In the genomic region with DNA sequence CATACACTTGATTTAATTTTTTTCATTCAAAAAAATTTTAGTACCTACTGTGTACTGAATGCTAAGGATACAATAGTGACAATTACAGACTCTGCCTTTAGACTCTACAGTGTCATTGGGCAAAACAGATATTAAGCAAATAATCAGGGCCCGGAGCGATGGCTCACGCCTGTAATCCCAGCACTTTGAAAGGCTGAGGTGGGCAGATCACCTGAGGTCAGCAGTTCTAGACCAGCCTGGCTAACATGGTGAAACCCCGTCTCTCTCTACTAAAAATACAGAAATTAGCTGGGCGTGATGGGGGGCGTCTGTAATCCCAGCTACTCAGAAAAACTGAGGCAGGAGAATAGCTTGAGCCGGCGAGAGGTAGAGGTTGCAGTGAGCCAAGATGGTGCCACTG, we compare ENCODE assay signal across 10 cellular contexts. TPM values are rescaled to one million over a fixed set of nuclear protein-coding genes. Genes with fewer than 3 reads are reported as not detected.
A peak's percentile ranks its signal among the peaks of the same experiment; 100 is the strongest.
DNase-seq lines count a peak whose midpoint lies in the region; ATAC-seq and TF ChIP-seq lines count a peak whose summit lies in the region.
"Had no signal": no experiment of that assay in that cellular context is flagged by ENCODE, and none has a peak within 500 bp of the region (broad histone marks: within the 10 kb centered on the region; RNA-seq: fewer than 3 reads in every experiment).

No MANE protein-coding gene starts in this region.

- H2AFZ ChIP-seq in Loucy (ENCODE audit: low read length): no peak overlapping the region

- POLR2A ChIA-PET in BJ (lab: Charles Lee): no interaction called here
- POLR2A ChIA-PET in naive thymus-derived CD8-positive, alpha-beta T cell (lab: Charles Lee): interaction anchor here (5.0 kb wide), 1 partner anchor 15 kb away, joined by 108 read pairs; a partner anchor contains a TSS

- no peak for DNase-seq in BJ (ENCODE audit: low read depth)
- DNase-seq in choroid plexus epithelial cell (ENCODE audit: low read depth): no peak
- DNase-seq in naive thymus-derived CD8-positive, alpha-beta T cell: no peak
- DNase-seq in A172 (ENCODE audit: low spot score): no peak
- DNase-seq: activated CD4-positive, alpha-beta T cell treated with anti-CD3 and anti-CD28 coated beads, Interleukin-2, amount 50 U/mL, for 1 hour; stimulated activated naive B cell treated with anti-CD40 and anti-IgM and Interleukin-4, amounts not matched to agents 10 μg/mL and 1 μg/mL and 100 μg/mL, for 72 hours had no signal

- peak overlapping the region in 3 of 10 donors; percentile 8 to 78 (median 44) for H3K27ac Mint-ChIP-seq in naive thymus-derived CD8-positive, alpha-beta T cell

- H3K27me3 Mint-ChIP-seq in naive thymus-derived CD8-positive, alpha-beta T cell: peaks cover 0 to 6% (median 0%) of the 10 kb centered on the region in 5 donors
- H3K27me3 Mint-ChIP-seq: stimulated activated naive B cell treated with anti-CD40 and anti-IgM and Interleukin-4, amounts not matched to agents 10 μg/mL and 1 μg/mL and 100 μg/mL, for 72 hours had no signal

- H3K36me3 Mint-ChIP-seq in naive thymus-derived CD8-positive, alpha-beta T cell: no peaks in the 10 kb centered on the region

- peaks cover 41% of the 10 kb centered on the region for H3K79me2 ChIP-seq in Loucy (ENCODE audit: insufficient read depth, low read length)

- TF ChIP-seq CTCF in BJ (IDR thresholded peaks at IDR 0.05; ENCODE audit: insufficient read depth, low read depth, low read length) (no peak), Loucy (conservative IDR thresholded peaks at IDR 0.05; ENCODE audit: low read length) (no peak), choroid plexus epithelial cell (conservative IDR thresholded peaks at IDR 0.05; ENCODE audit: low read depth, low read length) (no peak)

- H3K9me2 ChIP-seq in Loucy (replicated peaks; ENCODE audit: low read depth, low read length): no peaks in the 10 kb centered on the region

- H4K20me1 ChIP-seq in Loucy (ENCODE audit: insufficient read depth, low read length, poor library complexity, severe bottlenecking): peaks cover 12% of the 10 kb centered on the region

- no peaks in the 10 kb centered on the region for H3K27me3 ChIP-seq in BJ (ENCODE audit: control insufficient read depth, insufficient read depth, low read length)
- no peaks in the 10 kb centered on the region for H3K27me3 ChIP-seq in Loucy (ENCODE audit: insufficient read depth, low read length, poor library complexity, severe bottlenecking)

- H3K4me1 Mint-ChIP-seq in naive thymus-derived CD8-positive, alpha-beta T cell: peaks cover 19 to 39% (median 30%) of the 10 kb centered on the region in 4 donors

- H3K36me3 ChIP-seq in BJ (ENCODE audit: control insufficient read depth, insufficient read depth, low read length) (no peaks in the 10 kb centered on the region), Loucy (ENCODE audit: insufficient read depth, low read length) (no peaks in the 10 kb centered on the region)

- CTCF ChIA-PET in BJ (lab: Yijun Ruan, JAX): interaction anchor here (1.1 kb wide), 1 partner anchor 142 kb away, joined by 4 read pairs; no protein-coding TSS in a partner anchor

- peak overlapping the region; percentile 90 for H3K9ac ChIP-seq in Loucy (ENCODE audit: low read depth, low read length, poor library complexity, severe bottlenecking)

- no peaks in the 10 kb centered on the region for H3K9me3 ChIP-seq in Loucy (ENCODE audit: insufficient read depth, low read depth, low read length)

- H3K9me3 Mint-ChIP-seq in naive thymus-derived CD8-positive, alpha-beta T cell: no peaks in the 10 kb centered on the region
- H3K9me3 Mint-ChIP-seq: stimulated activated naive B cell treated with anti-CD40 and anti-IgM and Interleukin-4, amounts not matched to agents 10 μg/mL and 1 μg/mL and 100 μg/mL, for 72 hours had no signal

- H3K4me3 Mint-ChIP-seq in naive thymus-derived CD8-positive, alpha-beta T cell: peak overlapping the region in 8 of 10 donors; percentile 4 to 87 (median 38)

- no peak for ATAC-seq in naive thymus-derived CD8-positive, alpha-beta T cell
- ATAC-seq in GM18520 (IDR thresholded peaks at IDR 0.05; ENCODE audit: unreplicated experiment) (no peak), GM19035 (IDR thresholded peaks at IDR 0.05; ENCODE audit: unreplicated experiment) (no peak), HG02763 (IDR thresholded peaks at IDR 0.05; ENCODE audit: unreplicated experiment) (no peak)
- ATAC-seq: stimulated activated naive B cell treated with anti-CD40 and anti-IgM and Interleukin-4, amounts not matched to agents 10 μg/mL and 1 μg/mL and 100 μg/mL, for 72 hours had no signal

- peak overlapping the region; percentile 87 for H3K4me3 ChIP-seq in BJ (ENCODE audit: low read depth, low read length)
- H3K4me3 ChIP-seq in Loucy (ENCODE audit: low read length, poor library complexity, severe bottlenecking): peak overlapping the region; percentile 89
- peak overlapping the region; percentile 82 for H3K4me3 ChIP-seq in choroid plexus epithelial cell (ENCODE audit: low read depth, low read length)

- peak overlapping the region; percentile 76 for H3K4me2 ChIP-seq in Loucy (ENCODE audit: low read depth, low read length, poor library complexity, severe bottlenecking)

- no peaks in the 10 kb centered on the region for H3F3A ChIP-seq in Loucy (ENCODE audit: low read depth)

- peaks cover 28% of the 10 kb centered on the region for H3K4me1 ChIP-seq in Loucy (ENCODE audit: insufficient read depth, low read length, poor library complexity, severe bottlenecking)

RNA-seq across cellular contexts. Expression of a gene that starts 1.4 kb away (rescaled TPM):
- polyA plus RNA-seq in BJ (2011; rRNA removed): 5.8 and 7.9 TPM in 2 replicates
- 2.0 and 2.6 TPM in 2 replicates for polyA minus RNA-seq in BJ (2011; rRNA and poly(A)+ RNA removed)
- 10 to 100 TPM; 14.4 to 14.6 TPM for total RNA-seq in naive thymus-derived CD8-positive, alpha-beta T cell
- polyA plus RNA-seq in naive thymus-derived CD8-positive, alpha-beta T cell: 10 to 100 TPM; 13.1 to 13.6 (median 13.6) TPM
- total RNA-seq in A172 (2014; rRNA removed; shearing (Covaris generic)): 35.9 and 36.5 TPM in 2 replicates

RNA-seq across cellular contexts. Expression of a gene that starts 14.7 kb away (rescaled TPM):
- polyA plus RNA-seq in BJ (2011; rRNA removed): 1.5 and 2.9 TPM in 2 replicates
- polyA minus RNA-seq in BJ (2011; rRNA and poly(A)+ RNA removed): 6.1 and 7.0 TPM in 2 replicates
- 10 to 100 TPM; 40.2 to 41.4 TPM for total RNA-seq in naive thymus-derived CD8-positive, alpha-beta T cell
- 10 to 100 TPM in 1 of 3 donors, 1 to 10 TPM in 2; 7.2 to 11.4 (median 7.5) TPM for polyA plus RNA-seq in naive thymus-derived CD8-positive, alpha-beta T cell
- total RNA-seq in A172 (2014; rRNA removed; shearing (Covaris generic)): 13.7 and 17.2 TPM in 2 replicates
